ENCODE assay signal across 26 cellular contexts in genomic region chr1:5911871-5912271, GRCh38.
"Had no signal": no experiment of that assay in that cellular context is flagged by ENCODE, and none has a peak within 500 bp of the region (broad histone marks: within the 10 kb centered on the region; RNA-seq: fewer than 3 reads in every experiment).

No MANE protein-coding gene starts in this region.

- H3K27me3 ChIP-seq: adrenal gland, ascending aorta, brain microvascular endothelial cell, gastroesophageal sphincter, right atrium auricular region, tibial artery had no signal

- H3K4me1 ChIP-seq: ascending aorta, psoas muscle, right atrium auricular region had no signal

- H3K9me3 ChIP-seq: adrenal gland, ascending aorta, gastroesophageal sphincter, psoas muscle, right atrium auricular region, tibial artery had no signal

- H3K27ac Mint-ChIP-seq: activated CD8-positive, alpha-beta T cell treated with anti-CD3 and anti-CD28 coated beads for 36 hours; activated naive CD8-positive, alpha-beta T cell; activated T-helper 2 cell treated with anti-CD3 and anti-CD28 coated beads, Interferon-gamma antibody, Interleukin-2, Interleukin-4, amounts not matched to agents 10 μg/mL and 5 μg/mL and 100 μg/mL, durations not matched to agents 14 hours and 24 hours and 36 hours; nephron; stimulated activated naive CD8-positive, alpha-beta T cell treated with anti-CD3 and anti-CD28 coated beads, Interleukin-15, Interleukin-2, amounts not matched to agents 100 ng/mL and 50 ng/mL, for 24 hours; T-helper 1 cell treated with Interleukin-12 subunit alpha and Interleukin-12 subunit beta and Interleukin-4 antibody, amounts not matched to agents 30 μg/mL and 1 μg/mL, for 36 hours had no signal

- H3K27me3 Mint-ChIP-seq: activated CD8-positive, alpha-beta T cell treated with anti-CD3 and anti-CD28 coated beads for 36 hours; activated naive CD8-positive, alpha-beta T cell; stimulated activated naive CD8-positive, alpha-beta T cell treated with anti-CD3 and anti-CD28 coated beads, Interleukin-15, Interleukin-2, amounts not matched to agents 100 ng/mL and 50 ng/mL, for 24 hours had no signal

- H3K36me3 Mint-ChIP-seq: activated naive CD8-positive, alpha-beta T cell had no signal

- ATAC-seq: activated CD8-positive, alpha-beta T cell treated with anti-CD3 and anti-CD28 coated beads for 36 hours; activated T-cell treated with anti-CD3 and anti-CD28 coated beads, Interleukin-2, amount 50 U/mL, for 4 hours; gastroesophageal sphincter; left cardiac atrium; psoas muscle had no signal

- H3K4me3 Mint-ChIP-seq: activated CD8-positive, alpha-beta T cell treated with anti-CD3 and anti-CD28 coated beads for 36 hours; activated naive CD8-positive, alpha-beta T cell; activated T-cell treated with anti-CD3 and anti-CD28 coated beads, Interleukin-2, amount 50 U/mL, for 4 hours; nephron; stimulated activated naive CD8-positive, alpha-beta T cell treated with anti-CD3 and anti-CD28 coated beads, Interleukin-15, Interleukin-2, amounts not matched to agents 100 ng/mL and 50 ng/mL, for 24 hours; T-helper 1 cell treated with Interleukin-12 subunit alpha and Interleukin-12 subunit beta and Interleukin-4 antibody, amounts not matched to agents 30 μg/mL and 1 μg/mL, for 36 hours had no signal

- H3K27ac ChIP-seq: adrenal gland, ascending aorta, brain microvascular endothelial cell, epithelial cell of prostate, gastroesophageal sphincter, psoas muscle, right atrium auricular region, tibial artery had no signal

- DNase-seq: activated CD4-positive, alpha-beta T cell treated with anti-CD3 and anti-CD28 coated beads for 4 hours; activated CD4-positive, CD25-positive, alpha-beta regulatory T cell; activated CD8-positive, alpha-beta T cell treated with anti-CD3 and anti-CD28 coated beads for 36 hours; activated naive CD4-positive, alpha-beta T cell; activated T-cell treated with anti-CD3 and anti-CD28 coated beads, Interleukin-2, amount 50 U/mL, for 4 hours; brain microvascular endothelial cell; central memory CD4-positive, alpha-beta T cell; hypothalamus; left cardiac atrium; mesenchymal stem cell; occipital lobe; psoas muscle; stimulated activated CD4-positive, alpha-beta T cell treated with anti-CD3 and anti-CD28 coated beads, Interleukin-12 subunit alpha, Interleukin-12 subunit beta, amount 100 ng/mL, for 4 hours; substantia nigra; T1000 had no signal

- H3K9me3 Mint-ChIP-seq: activated CD8-positive, alpha-beta T cell treated with anti-CD3 and anti-CD28 coated beads for 36 hours; activated T-cell treated with anti-CD3 and anti-CD28 coated beads, Interleukin-2, amount 50 U/mL, for 4 hours; activated T-helper 2 cell treated with anti-CD3 and anti-CD28 coated beads, Interferon-gamma antibody, Interleukin-2, Interleukin-4, amounts not matched to agents 10 μg/mL and 5 μg/mL and 100 μg/mL, durations not matched to agents 14 hours and 24 hours and 36 hours; nephron; stimulated activated naive CD8-positive, alpha-beta T cell treated with anti-CD3 and anti-CD28 coated beads, Interleukin-15, Interleukin-2, amounts not matched to agents 100 ng/mL and 50 ng/mL, for 24 hours; T-helper 1 cell treated with Interleukin-12 subunit alpha and Interleukin-12 subunit beta and Interleukin-4 antibody, amounts not matched to agents 30 μg/mL and 1 μg/mL, for 36 hours had no signal
